Comparison of ENCODE assay signal across 14 cellular contexts in the genomic region with DNA sequence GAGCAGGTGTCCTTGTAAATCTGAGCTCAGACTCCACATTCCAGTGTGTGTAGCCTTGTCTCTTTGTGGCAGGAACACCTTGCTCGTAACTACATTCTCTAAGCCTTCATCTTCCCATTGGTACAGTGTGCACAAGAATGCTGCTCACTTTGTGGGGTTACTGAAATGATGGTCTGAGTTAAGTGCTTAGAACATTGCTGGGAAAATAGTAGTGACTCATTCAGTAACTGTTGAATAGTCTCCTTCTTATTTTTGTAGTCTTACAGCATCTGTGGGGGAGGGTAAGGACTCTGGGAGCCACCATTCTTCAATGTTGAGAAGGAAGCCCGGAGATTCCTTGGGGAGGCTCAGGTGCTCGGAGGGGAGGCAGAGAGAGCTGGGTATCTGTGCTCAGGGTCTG.
DNase-seq lines count a peak whose midpoint lies in the region; ATAC-seq lines count a peak whose summit lies in the region.
"Had no signal": no experiment of that assay in that cellular context is flagged by ENCODE, and none has a peak within 500 bp of the region (broad histone marks: within the 10 kb centered on the region; RNA-seq: fewer than 3 reads in every experiment).

No MANE protein-coding gene starts in this region.

- H3K27me3 ChIP-seq in GM23248 (replicated peaks; ENCODE audit: insufficient read depth), result no peaks in the 10 kb centered on the region; the same call in 1 of the 2 replicates

- no peaks in the 10 kb centered on the region for H4K20me1 ChIP-seq in GM23248 (ENCODE audit: insufficient read depth)

- peaks cover 2% of the 10 kb centered on the region; the same call in 1 of the 2 replicates for H3F3A ChIP-seq in GM23248 (ENCODE audit: insufficient read depth)

- H2AFZ ChIP-seq in GM23248, result no peak overlapping the region
- H2AFZ ChIP-seq: GM23338 had no signal

- intact Hi-C loops in activated CD4-positive, alpha-beta T cell treated with anti-CD3 and anti-CD28 coated beads, Interleukin-2, amount 10 ng/mL, durations not matched to agents 24 days and 14 days (cut with micrococcal nuclease), result no loop called here
- intact Hi-C loops in posterior vena cava (cut with DNase I) (loop anchor here in 1 of 2 donors (5.0 kb wide), 1 partner anchor 650 kb away; no protein-coding TSS in a partner anchor), posterior cingulate gyrus (cut with DNase I) (no loop called here)

- H3K27ac Mint-ChIP-seq in activated CD4-positive, alpha-beta T cell treated with anti-CD3 and anti-CD28 coated beads, Interleukin-2, amount 10 ng/mL, durations not matched to agents 24 days and 14 days, result no peak overlapping the region
- H3K27ac Mint-ChIP-seq: GM23338, IgD-negative memory B cell had no signal

- H3K9me3 Mint-ChIP-seq in activated CD4-positive, alpha-beta T cell treated with anti-CD3 and anti-CD28 coated beads, Interleukin-2, amount 10 ng/mL, durations not matched to agents 24 days and 14 days, result no peaks in the 10 kb centered on the region

- no peak overlapping the region for H3K9ac ChIP-seq in GM23248

- no peaks in the 10 kb centered on the region for H3K9me2 ChIP-seq in GM23248 (ENCODE audit: insufficient read depth)

- in situ Hi-C loops in GM23248 (cut with MboI), result no loop called here

- no peak for ATAC-seq in HG03469 (IDR thresholded peaks at IDR 0.05; ENCODE audit: unreplicated experiment)
- ATAC-seq: GM23338 had no signal

- no peaks in the 10 kb centered on the region for H3K4me1 ChIP-seq in GM23248 (ENCODE audit: insufficient read depth)
- H3K4me1 ChIP-seq: Caco-2 had no signal

- no peaks in the 10 kb centered on the region for H3K4me1 Mint-ChIP-seq in activated CD4-positive, alpha-beta T cell treated with anti-CD3 and anti-CD28 coated beads, Interleukin-2, amount 10 ng/mL, durations not matched to agents 24 days and 14 days
- H3K4me1 Mint-ChIP-seq: CD8-positive, alpha-beta memory T cell; IgD-negative memory B cell had no signal

- WGBS in GM23248 (ENCODE audit: low coverage in 1 of 2, low lambda C conversion rate in 2 of 2, missing lambda C conversion rate in 2 of 2), 2 experiments, result 40 to 41% methylated on average over 3 of the region's 3 CpGs

- H3K79me2 ChIP-seq in GM23248 (ENCODE audit: insufficient read depth), result no peaks in the 10 kb centered on the region

- no peaks in the 10 kb centered on the region for H3K36me3 Mint-ChIP-seq in activated CD4-positive, alpha-beta T cell treated with anti-CD3 and anti-CD28 coated beads, Interleukin-2, amount 10 ng/mL, durations not matched to agents 24 days and 14 days (ENCODE audit: low read depth)
- H3K36me3 Mint-ChIP-seq: CD8-positive, alpha-beta memory T cell; IgD-negative memory B cell had no signal

- H3K36me3 ChIP-seq in GM23248 (ENCODE audit: low read depth), result no peaks in the 10 kb centered on the region

- peaks cover 3% of the 10 kb centered on the region for H3K27me3 Mint-ChIP-seq in activated CD4-positive, alpha-beta T cell treated with anti-CD3 and anti-CD28 coated beads, Interleukin-2, amount 10 ng/mL, durations not matched to agents 24 days and 14 days

- no peak overlapping the region for H3K27ac ChIP-seq in GM23248

- H3K4me2 ChIP-seq in GM23248 (ENCODE audit: unreplicated experiment), result no peak overlapping the region
- H3K4me2 ChIP-seq: GM23338 had no signal

- no peak overlapping the region for H3K4me3 Mint-ChIP-seq in activated CD4-positive, alpha-beta T cell treated with anti-CD3 and anti-CD28 coated beads, Interleukin-2, amount 10 ng/mL, durations not matched to agents 24 days and 14 days
- H3K4me3 Mint-ChIP-seq: CD8-positive, alpha-beta memory T cell; GM23338 had no signal

- H3K4me3 ChIP-seq in GM23248, result no peak overlapping the region
- H3K4me3 ChIP-seq: GM23338 had no signal

- peak; percentile 28 for DNase-seq in activated CD4-positive, alpha-beta T cell treated with anti-CD3 and anti-CD28 coated beads, Interleukin-2, amount 10 ng/mL, durations not matched to agents 24 days and 14 days
- no peak for DNase-seq in activated CD4-positive, alpha-beta T cell treated with anti-CD3 and anti-CD28 coated beads, Interleukin-2, amount 50 U/mL, for 4 hours
- DNase-seq in GM23248 (peak; percentile 46), astrocyte of the hippocampus (ENCODE audit: low read depth, low spot score) (peak; percentile 35), posterior vena cava (ENCODE audit: low spot score) (peak; percentile 24), posterior cingulate gyrus (no peak)
- no peak for DNase-seq in stimulated activated naive CD4-positive, alpha-beta T cell (lab: John Stamatoyannopoulos, UW)
- DNase-seq: Caco-2; CD8-positive, alpha-beta memory T cell; GF-D8; H7 had no signal

- H3K9me3 ChIP-seq in GM23248 (ENCODE audit: low read depth), result no peaks in the 10 kb centered on the region
- H3K9me3 ChIP-seq: Caco-2 had no signal

Comparison
In these comparisons a context has a peak if more than half of its experiments do, and no peak if none do; other contexts are left out.
1. DNase-seq: peak in activated CD4-positive, alpha-beta T cell treated with anti-CD3 and anti-CD28 coated beads, Interleukin-2, amount 10 ng/mL, durations not matched to agents 24 days and 14 days (single experiment), GM23248 (single experiment), astrocyte of the hippocampus (single experiment) and posterior vena cava (single experiment); none in activated CD4-positive, alpha-beta T cell treated with anti-CD3 and anti-CD28 coated beads, Interleukin-2, amount 50 U/mL, for 4 hours (0 of 2), posterior cingulate gyrus (0 of 10) and stimulated activated naive CD4-positive, alpha-beta T cell (0 of 6).